Comparison of ENCODE assay signal across 20 cellular contexts in the genomic region with DNA sequence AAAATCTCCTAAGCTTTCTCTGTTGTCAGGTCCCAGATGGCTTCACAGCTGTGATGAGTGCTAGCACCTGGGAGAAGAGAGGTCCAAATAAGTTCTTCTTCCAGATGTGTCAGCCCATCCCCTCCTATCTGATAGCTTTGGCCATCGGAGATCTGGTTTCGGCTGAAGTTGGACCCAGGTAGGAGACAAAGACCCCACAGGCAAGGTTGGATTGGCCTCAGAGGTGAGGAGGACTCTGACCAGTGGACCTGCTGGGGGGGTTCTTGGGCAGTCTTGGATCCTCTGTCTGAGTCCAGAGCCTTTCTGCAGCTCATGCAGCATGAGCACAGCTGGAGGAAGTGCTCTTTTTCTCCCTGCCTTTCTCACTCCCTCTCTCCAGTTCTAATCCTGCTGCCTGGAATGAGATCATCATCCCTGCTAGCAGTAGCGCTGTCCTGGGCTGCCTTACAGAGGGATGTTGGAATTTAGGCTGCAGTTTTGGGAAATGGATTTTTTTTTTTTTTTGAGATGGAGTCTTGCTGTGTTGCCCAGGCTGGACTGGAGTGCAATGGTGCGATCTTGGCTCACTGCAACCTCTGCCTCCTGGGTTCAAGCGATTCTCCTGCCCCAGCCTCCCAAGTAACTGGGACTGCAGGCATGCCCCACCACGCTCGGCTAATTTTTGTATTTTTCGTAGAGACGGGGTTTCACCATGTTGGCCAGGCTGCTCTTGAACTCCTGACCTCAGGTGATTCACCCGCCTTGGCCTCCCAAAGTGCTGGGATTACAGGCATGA. TPM values are rescaled to one million over a fixed set of nuclear protein-coding genes. Genes with fewer than 3 reads are reported as not detected.
"Had no signal": no experiment of that assay in that cellular context is flagged by ENCODE, and none has a peak within 500 bp of the region (broad histone marks: within the 10 kb centered on the region; RNA-seq: fewer than 3 reads in every experiment).

No MANE protein-coding gene starts in this region.

- DNase-seq: activated B cell treated with CpG ODN at 0.5 μM for 24 hours; activated CD4-positive, alpha-beta T cell treated with anti-CD3 and anti-CD28 coated beads for 4 hours; activated CD4-positive, alpha-beta T cell treated with anti-CD3 and anti-CD28 coated beads, Interleukin-2, amount 50 U/mL, for 48 hours; activated naive CD4-positive, alpha-beta T cell treated with anti-CD3 and anti-CD28 coated beads, Interleukin-2, amount 10 ng/mL, durations not matched to agents 7 days and 5 days; activated T-cell treated with anti-CD3 and anti-CD28 coated beads, Interleukin-2, amount 50 U/mL, for 48 hours; amygdala; effector CD4-positive, alpha-beta T cell; glutamatergic neuron; lower lobe of right lung; naive thymus-derived CD4-positive, alpha-beta T cell; stimulated activated CD4-positive, alpha-beta T cell treated with anti-CD3 and anti-CD28 coated beads, Interleukin-4, amount 100 ng/mL, for 1 hour; stimulated activated naive CD4-positive, alpha-beta T cell; T-helper 1 cell; upper lobe of left lung had no signal

- H3K27me3 ChIP-seq: cardiac muscle cell, hepatocyte, testis, upper lobe of left lung had no signal

- H2AFZ ChIP-seq: hepatocyte had no signal

- H3K4me3 Mint-ChIP-seq: activated B cell treated with CpG ODN at 0.5 μM for 24 hours; activated naive CD4-positive, alpha-beta T cell treated with anti-CD3 and anti-CD28 coated beads, Interleukin-2, amount 10 ng/mL, durations not matched to agents 7 days and 5 days; dendritic cell treated with granulocyte-macrophage colony-stimulating factor and Interleukin-4, amounts not matched to agents 40 ng/mL and 50 ng/mL, for 4 days; naive thymus-derived CD4-positive, alpha-beta T cell had no signal

- H3K4me3 ChIP-seq: cardiac muscle cell, hepatocyte, lower lobe of right lung, testis, upper lobe of left lung had no signal

- H3K4me1 Mint-ChIP-seq: activated B cell treated with CpG ODN at 0.5 μM for 24 hours; activated naive CD4-positive, alpha-beta T cell treated with anti-CD3 and anti-CD28 coated beads, Interleukin-2, amount 10 ng/mL, durations not matched to agents 7 days and 5 days had no signal

- H3K27ac ChIP-seq: hepatocyte, lower lobe of right lung, testis, upper lobe of left lung had no signal

- ATAC-seq: lower lobe of right lung; naive thymus-derived CD4-positive, alpha-beta T cell had no signal

- H3K9me3 ChIP-seq: lower lobe of right lung, testis, upper lobe of left lung had no signal

- H3K27ac Mint-ChIP-seq: activated B cell treated with CpG ODN at 0.5 μM for 24 hours; activated naive CD4-positive, alpha-beta T cell treated with anti-CD3 and anti-CD28 coated beads, Interleukin-2, amount 10 ng/mL, durations not matched to agents 7 days and 5 days; dendritic cell treated with granulocyte-macrophage colony-stimulating factor and Interleukin-4, amounts not matched to agents 40 ng/mL and 50 ng/mL, for 4 days had no signal

- H3K27me3 Mint-ChIP-seq: activated B cell treated with CpG ODN at 0.5 μM for 24 hours; activated naive CD4-positive, alpha-beta T cell treated with anti-CD3 and anti-CD28 coated beads, Interleukin-2, amount 10 ng/mL, durations not matched to agents 7 days and 5 days; dendritic cell treated with granulocyte-macrophage colony-stimulating factor and Interleukin-4, amounts not matched to agents 40 ng/mL and 50 ng/mL, for 4 days; naive thymus-derived CD4-positive, alpha-beta T cell had no signal

- H3K9me3 Mint-ChIP-seq: activated B cell treated with CpG ODN at 0.5 μM for 24 hours; activated naive CD4-positive, alpha-beta T cell treated with anti-CD3 and anti-CD28 coated beads, Interleukin-2, amount 10 ng/mL, durations not matched to agents 7 days and 5 days; dendritic cell treated with granulocyte-macrophage colony-stimulating factor and Interleukin-4, amounts not matched to agents 40 ng/mL and 50 ng/mL, for 4 days; naive thymus-derived CD4-positive, alpha-beta T cell had no signal

- H3K4me2 ChIP-seq: hepatocyte had no signal

- FAIRE-seq: frontal cortex had no signal

RNA-seq across cellular contexts. Expression of a gene that starts 43.2 kb away (rescaled TPM):
- total RNA-seq: activated B cell treated with CpG ODN at 0.5 μM for 24 hours; activated CD8-positive, alpha-beta memory T cell treated with anti-CD3 and anti-CD28 coated beads for 36 hours; naive thymus-derived CD4-positive, alpha-beta T cell had no signal
- polyA plus RNA-seq: naive thymus-derived CD4-positive, alpha-beta T cell had no signal
